20 cellular contexts compared by ENCODE assay signal in genomic region chr1:200786792-200787191, GRCh38.
"Had no signal": no experiment of that assay in that cellular context is flagged by ENCODE, and none has a peak within 500 bp of the region (broad histone marks: within the 10 kb centered on the region; RNA-seq: fewer than 3 reads in every experiment).

No MANE protein-coding gene starts in this region.

- ATAC-seq: SK-N-SH treated with all-trans-retinoic acid at 6 μM for 48 hours had no signal

- H3K27me3 ChIP-seq: SJCRH30 had no signal

- DNase-seq: KBM-7, MV-4-11, NCI-H1048, NCI-H1105, NCI-H1417, NCI-H1436 treated with DMSO at 0.1 percent for 48 hours, NCI-H1694, NCI-H187 treated with DMSO at 0.1 percent for 48 hours, NCI-H2029 treated with DMSO at 0.1 percent for 48 hours, NCI-H2171, NCI-H226, NCI-H446, NCI-H510A, NCI-H524 treated with DMSO at 0.1 percent for 48 hours, NCI-H69, NCI-H774, RPMI8226, SHP77 treated with DMSO at 0.1 percent for 48 hours, SJCRH30 had no signal

- H3K27ac ChIP-seq: SJCRH30 had no signal

- H3K4me3 ChIP-seq: SJCRH30 had no signal
